ENCODE assay signal across 10 cellular contexts in the genomic region with DNA sequence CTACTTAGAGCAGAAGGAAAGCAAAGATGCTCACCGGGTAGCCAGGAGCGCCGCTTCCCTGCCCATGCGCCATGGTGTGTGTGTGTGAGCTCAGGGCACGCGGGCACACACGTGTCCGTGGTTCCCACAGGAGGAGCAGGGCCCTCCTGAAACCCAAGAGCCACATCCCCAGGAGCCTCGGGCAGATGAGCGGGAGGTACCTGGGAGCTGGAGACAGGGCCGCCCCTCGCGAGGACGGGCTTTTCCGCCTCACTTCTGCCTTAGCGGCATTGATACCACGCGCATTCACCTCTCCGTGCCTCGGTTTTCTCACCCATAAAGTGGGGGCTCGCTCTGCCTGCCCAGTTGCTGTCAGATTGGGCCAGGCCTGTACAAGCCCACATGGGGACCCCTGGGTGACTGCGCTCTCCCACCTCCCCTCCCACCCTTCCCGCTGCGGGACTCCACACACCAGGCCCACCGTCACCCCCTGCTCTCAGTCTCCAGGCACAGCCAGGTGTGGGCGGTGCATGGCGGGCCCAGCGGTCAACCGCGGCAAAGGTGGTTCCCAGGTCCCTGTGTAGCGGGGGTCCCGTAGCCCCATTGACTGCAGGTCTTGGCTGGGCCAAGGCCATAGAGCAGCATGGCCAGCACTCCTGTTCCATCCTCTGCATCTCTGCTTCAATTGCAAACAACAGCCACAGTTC.
A peak's percentile ranks its signal among the peaks of the same experiment; 100 is the strongest.
DNase-seq lines count a peak whose midpoint lies in the region; ATAC-seq and TF ChIP-seq lines count a peak whose summit lies in the region.
"Had no signal": no experiment of that assay in that cellular context is flagged by ENCODE, and none has a peak within 500 bp of the region (broad histone marks: within the 10 kb centered on the region; RNA-seq: fewer than 3 reads in every experiment).

No MANE protein-coding gene starts in this region.

- H3K4me3 ChIP-seq in heart left ventricle (peak overlapping the region in 4 of 12 donors; percentile 45 to 55 (median 48)), mucosa of stomach (ENCODE audit: low read length) (no peak overlapping the region), upper lobe of left lung (no peak overlapping the region), MG63 (no peak overlapping the region)

- no peak for ATAC-seq in heart left ventricle
- ATAC-seq in activated T-helper 17 cell treated with anti-CD3 and anti-CD28 coated beads, Interleukin-2, amount 50 U/mL, for 72 hours (replicated peaks) = no peak
- ATAC-seq in upper lobe of left lung (ENCODE audit: low FRiP score in 2 of 2) = no peak
- ATAC-seq in GM18858 (IDR thresholded peaks at IDR 0.05; ENCODE audit: unreplicated experiment) = no peak

- intact Hi-C loops in heart left ventricle (cut with DNase I) (no loop called here), cardiac septum (cut with DNase I) (no loop called here)

- no peak for TF ChIP-seq POLR2A in heart left ventricle (IDR thresholded peaks at IDR 0.05)
- TF ChIP-seq POLR2A in upper lobe of left lung (IDR thresholded peaks at IDR 0.05) = no peak

- no peak for TF ChIP-seq CTCF in heart left ventricle (IDR thresholded peaks at IDR 0.05)
- TF ChIP-seq CTCF in upper lobe of left lung (IDR thresholded peaks at IDR 0.05) = no peak

- H3K4me1 ChIP-seq in heart left ventricle (peaks cover 0 to 33% (median 22%) of the 10 kb centered on the region in 12 donors), mucosa of stomach (ENCODE audit: control insufficient read depth, insufficient read depth, low read length) (peaks cover 8% of the 10 kb centered on the region), upper lobe of left lung (peaks cover 3 to 24% (median 13%) of the 10 kb centered on the region in 4 donors)

- DNase-seq in heart left ventricle (peak in 1 of 5 donors; percentile 60), cardiac septum (ENCODE audit: low spot score) (no peak), upper lobe of left lung (peak in 1 of 2 donors; percentile 75), amniotic stem cell (lab: John Stamatoyannopoulos, UW) (no peak), MG63 (no peak)
- DNase-seq: T-helper 9 cell, tibial artery had no signal

- H3K27ac ChIP-seq in heart left ventricle = peak overlapping the region in 10 of 12 donors; percentile 85 to 98 (median 94)
- H3K27ac ChIP-seq in upper lobe of left lung = peak overlapping the region; percentile 76 to 88 (median 82)

- peaks cover 14% of the 10 kb centered on the region for H3K36me3 Mint-ChIP-seq in activated T-helper 17 cell treated with anti-CD3 and anti-CD28 coated beads, Interleukin-2, amount 50 U/mL, for 72 hours (ENCODE audit: low read depth)

- TF ChIP-seq EP300 in upper lobe of left lung (IDR thresholded peaks at IDR 0.05) = no peak

- H3K36me3 ChIP-seq in heart left ventricle (no peaks in the 10 kb centered on the region), mucosa of stomach (ENCODE audit: control insufficient read depth, insufficient read depth, low read length) (no peaks in the 10 kb centered on the region), upper lobe of left lung (no peaks in the 10 kb centered on the region), MG63 (no peaks in the 10 kb centered on the region)
- H3K36me3 ChIP-seq: tibial artery had no signal

- no peaks in the 10 kb centered on the region for H3K9me3 ChIP-seq in heart left ventricle
- H3K9me3 ChIP-seq in mucosa of stomach (ENCODE audit: control insufficient read depth, low read length) = no peaks in the 10 kb centered on the region
- no peaks in the 10 kb centered on the region for H3K9me3 ChIP-seq in upper lobe of left lung
- no peaks in the 10 kb centered on the region for H3K9me3 ChIP-seq in MG63
- H3K9me3 ChIP-seq: tibial artery had no signal

- peaks cover 13% of the 10 kb centered on the region for H3K4me1 Mint-ChIP-seq in activated T-helper 17 cell treated with anti-CD3 and anti-CD28 coated beads, Interleukin-2, amount 50 U/mL, for 72 hours

- H3K9me3 Mint-ChIP-seq in activated T-helper 17 cell treated with anti-CD3 and anti-CD28 coated beads, Interleukin-2, amount 50 U/mL, for 72 hours = no peaks in the 10 kb centered on the region

- WGBS in heart left ventricle, 4 donors = 94 to 98% (median 95%) methylated on average over 28 to 32 of the region's 32 CpGs
- 93 to 99% methylated on average over 27 of the region's 32 CpGs for WGBS in upper lobe of left lung, 2 donors

- no peak overlapping the region for H3K27ac Mint-ChIP-seq in activated T-helper 17 cell treated with anti-CD3 and anti-CD28 coated beads, Interleukin-2, amount 50 U/mL, for 72 hours

- peak overlapping the region; percentile 89 for H3K4me3 Mint-ChIP-seq in activated T-helper 17 cell treated with anti-CD3 and anti-CD28 coated beads, Interleukin-2, amount 50 U/mL, for 72 hours

- no peaks in the 10 kb centered on the region for H3K27me3 ChIP-seq in heart left ventricle
- H3K27me3 ChIP-seq in mucosa of stomach (ENCODE audit: control insufficient read depth, insufficient read depth, low read length) = peaks cover 5% of the 10 kb centered on the region
- no peaks in the 10 kb centered on the region for H3K27me3 ChIP-seq in upper lobe of left lung
- no peaks in the 10 kb centered on the region for H3K27me3 ChIP-seq in MG63

- H3K27me3 Mint-ChIP-seq in activated T-helper 17 cell treated with anti-CD3 and anti-CD28 coated beads, Interleukin-2, amount 50 U/mL, for 72 hours = no peaks in the 10 kb centered on the region

- H3K9ac ChIP-seq in mucosa of stomach (ENCODE audit: low read length) = peak overlapping the region; percentile 34
